ENCODE assay signal across 8 cellular contexts in the genomic region with DNA sequence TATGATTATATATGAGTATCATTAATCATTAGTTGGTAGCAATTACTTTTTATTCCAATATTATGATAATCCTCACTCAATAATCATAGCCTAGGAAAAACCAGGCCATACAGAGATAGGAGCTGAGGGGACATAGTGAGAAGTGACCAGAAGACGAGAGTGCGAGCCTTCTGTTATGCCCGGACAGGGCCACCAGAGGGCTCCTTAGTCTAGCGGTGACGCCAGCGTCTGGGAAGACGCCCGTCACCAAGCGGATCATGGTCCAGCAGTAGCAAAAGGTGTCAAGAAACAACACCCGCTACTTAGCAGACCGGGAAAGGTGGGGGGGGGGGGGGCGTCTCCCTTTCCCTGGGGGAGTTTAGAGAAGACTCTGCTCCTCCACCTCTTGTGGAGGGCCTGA. TPM values are rescaled to one million over a fixed set of nuclear protein-coding genes. Genes with fewer than 3 reads are reported as not detected.
A peak's percentile ranks its signal among the peaks of the same experiment; 100 is the strongest.
DNase-seq lines count a peak whose midpoint lies in the region; ATAC-seq and TF ChIP-seq lines count a peak whose summit lies in the region.
"Not testable (repeated sequence)": the region's sequence is repeated elsewhere in the genome, so short reads cannot be mapped to it uniquely, and the experiment has no call there.

No MANE protein-coding gene starts in this region.

- TF ChIP-seq CTCF in AG10803 (conservative IDR thresholded peaks at IDR 0.05; ENCODE audit: low read length) (peak; percentile 58), osteoblast (IDR thresholded peaks at IDR 0.05; ENCODE audit: extremely low read depth, low read depth, low read length) (peak; percentile 46)
- not testable (repeated sequence) for TF ChIP-seq CTCF in HEK293 (tag by site-specific recombination; IDR thresholded peaks at IDR 0.05)

- CTCF ChIA-PET in HEK293 (lab: Yijun Ruan, JAX), result interaction anchor here (0.9 kb wide), 1 partner anchor 10 kb away, joined by 3 read pairs; no protein-coding TSS in a partner anchor

- H3K79me2 ChIP-seq in osteoblast (ENCODE audit: insufficient read depth, low read length), result not testable (repeated sequence)

- not testable (repeated sequence) for H3K4me2 ChIP-seq in osteoblast (ENCODE audit: insufficient read depth, low read length)

- H3K27me3 ChIP-seq in right cardiac atrium (ENCODE audit: control insufficient read depth, insufficient read depth); osteoblast (ENCODE audit: insufficient read depth, low read length): not testable (repeated sequence)

- H3K4me3 ChIP-seq in AG10803 (ENCODE audit: low read length); HEK293 (ENCODE audit: low read depth, low read length); right cardiac atrium (ENCODE audit: low read length); osteoblast (ENCODE audit: insufficient read depth, low read length): not testable (repeated sequence)

- not testable (repeated sequence) for H4K20me1 ChIP-seq in osteoblast (ENCODE audit: insufficient read depth, low read length)

- peak; percentile 18 for DNase-seq in AG10803 (ENCODE audit: low read depth)
- peak; percentile 3 for DNase-seq in SHP77 treated with DMSO at 0.1 percent for 48 hours (lab: John Stamatoyannopoulos, UW)
- DNase-seq in activated T-cell treated with anti-CD3 and anti-CD28 coated beads for 1 hour (ENCODE audit: low read depth), result peak; percentile 23
- DNase-seq in caudate nucleus (lab: John Stamatoyannopoulos, UW), result peak in 44 of 61 donors; percentile 2 to 71 (median 30)
- DNase-seq in right cardiac atrium, result peak; percentile 62 to 86 (median 85)
- DNase-seq in osteoblast (ENCODE audit: insufficient read length, low spot score, missing footprints), result not testable (repeated sequence)
- peak; percentile 16 to 20 for DNase-seq in stimulated activated CD8-positive, alpha-beta memory T cell treated with anti-CD3 and anti-CD28 coated beads, Interleukin-15, amount 100 ng/mL, for 48 hours (ENCODE audit: low read depth in 2 of 2)

- H2AFZ ChIP-seq in osteoblast (ENCODE audit: low read length), result not testable (repeated sequence)

- not testable (repeated sequence) for H3K4me1 ChIP-seq in HEK293 (ENCODE audit: control insufficient read depth, insufficient read depth, low read length); right cardiac atrium (ENCODE audit: control insufficient read depth, insufficient read depth, low read length); osteoblast (ENCODE audit: insufficient read depth, low read length)

- H3K27ac ChIP-seq in HEK293 (ENCODE audit: extremely low read depth, low read depth, low read length); caudate nucleus (ENCODE audit: low read depth, low read length); right cardiac atrium (ENCODE audit: low read length); osteoblast (ENCODE audit: low read depth, low read length): not testable (repeated sequence)

- under 1% methylated on average over 12 of the region's 12 CpGs for WGBS in right cardiac atrium

- not testable (repeated sequence) for H3K9me3 ChIP-seq in HEK293 (ENCODE audit: control insufficient read depth, insufficient read depth, low read depth, low read length); right cardiac atrium (ENCODE audit: control insufficient read depth, low read length); osteoblast (ENCODE audit: low read depth, low read length)

- intact Hi-C loops in right cardiac atrium (cut with DNase I), result not testable (repeated sequence)

- POLR2A ChIA-PET in HEK293 (lab: Yijun Ruan, JAX), result not testable (repeated sequence)

- H3K36me3 ChIP-seq in HEK293 (ENCODE audit: control insufficient read depth in 2 of 2, insufficient read depth in 1 of 2, low read length in 2 of 2); osteoblast (ENCODE audit: insufficient read depth, low read length): not testable (repeated sequence)

- not testable (repeated sequence) for ATAC-seq in right cardiac atrium

TF ChIP-seq in HEK293, 187 proteins besides CTCF, POLR2A, EP300 and RAD21:
- peak; percentile 29 for TF ChIP-seq ZNF654 (tag by site-specific recombination; IDR thresholded peaks at IDR 0.05; ENCODE audit: low read depth)

RNA-seq across cellular contexts. Expression of a gene that starts 14.4 kb away (rescaled TPM):
- total RNA-seq in right cardiac atrium (1 to 10 TPM; 2.8 to 4.7 (median 3.3) TPM), osteoblast (6.2 and 6.5 TPM in 2 replicates)
- polyA plus RNA-seq in right cardiac atrium, result 0.97 TPM

RNA-seq across cellular contexts. Expression of a gene that starts 27.3 kb away (rescaled TPM):
- total RNA-seq in right cardiac atrium, result 1 to 10 TPM; 3.0 to 4.5 (median 3.8) TPM
- 1.8 TPM for polyA plus RNA-seq in right cardiac atrium
- 10.9 TPM in 2 replicates for total RNA-seq in osteoblast

RNA-seq across cellular contexts. Expression of a gene that starts 33.2 kb away (rescaled TPM):
- total RNA-seq in right cardiac atrium, result 10 to 100 TPM; 12.1 to 15.8 (median 13.8) TPM
- polyA plus RNA-seq in right cardiac atrium, result 7.9 TPM
- 14.5 and 15.6 TPM in 2 replicates for total RNA-seq in osteoblast
